13 cellular contexts compared by ENCODE assay signal in genomic region chr1:8705104-8705503, GRCh38.
DNase-seq lines count a peak whose midpoint lies in the region; ATAC-seq and TF ChIP-seq lines count a peak whose summit lies in the region.
"Had no signal": no experiment of that assay in that cellular context is flagged by ENCODE, and none has a peak within 500 bp of the region (broad histone marks: within the 10 kb centered on the region; RNA-seq: fewer than 3 reads in every experiment).

No MANE protein-coding gene starts in this region.

- no peak overlapping the region for H3K4me3 Mint-ChIP-seq in dendritic cell treated with granulocyte-macrophage colony-stimulating factor and Interleukin-4, amounts not matched to agents 40 ng/mL and 50 ng/mL, for 4 days
- H3K4me3 Mint-ChIP-seq: stimulated activated naive CD8-positive, alpha-beta T cell treated with anti-CD3 and anti-CD28 coated beads, Interleukin-15, Interleukin-2, amounts not matched to agents 100 ng/mL and 50 ng/mL, for 24 hours had no signal

- H3K27me3 Mint-ChIP-seq in dendritic cell treated with granulocyte-macrophage colony-stimulating factor and Interleukin-4, amounts not matched to agents 40 ng/mL and 50 ng/mL, for 4 days, result peaks cover 3% of the 10 kb centered on the region

- peaks cover 10% of the 10 kb centered on the region for H3K36me3 Mint-ChIP-seq in dendritic cell treated with granulocyte-macrophage colony-stimulating factor and Interleukin-4, amounts not matched to agents 40 ng/mL and 50 ng/mL, for 4 days (ENCODE audit: low read depth)

- H3K36me3 ChIP-seq in psoas muscle (ENCODE audit: insufficient read depth in 1 of 2, low read depth in 1 of 2), result no peaks in the 10 kb centered on the region
- H3K36me3 ChIP-seq: ovary had no signal

- peaks cover 37% of the 10 kb centered on the region for H3K4me1 ChIP-seq in psoas muscle

- intact Hi-C loops in dendritic cell treated with granulocyte-macrophage colony-stimulating factor and Interleukin-4, amounts not matched to agents 40 ng/mL and 50 ng/mL, for 4 days (cut with micrococcal nuclease), result loop anchor here (10.0 kb wide), 1 partner anchor 280 kb away; no protein-coding TSS in a partner anchor
- intact Hi-C loops in psoas muscle (cut with DNase I), result no loop called here

- no peak overlapping the region for H3K4me3 ChIP-seq in psoas muscle
- H3K4me3 ChIP-seq: ovary had no signal

- WGBS in psoas muscle, 3 donors, result 55 to 78% (median 67%) methylated on average over 2 of the region's 2 CpGs

- no peaks in the 10 kb centered on the region for H3K9me3 Mint-ChIP-seq in dendritic cell treated with granulocyte-macrophage colony-stimulating factor and Interleukin-4, amounts not matched to agents 40 ng/mL and 50 ng/mL, for 4 days

- H3K4me1 Mint-ChIP-seq in dendritic cell treated with granulocyte-macrophage colony-stimulating factor and Interleukin-4, amounts not matched to agents 40 ng/mL and 50 ng/mL, for 4 days (ENCODE audit: low read depth), result peaks cover 27% of the 10 kb centered on the region

- H3K27ac Mint-ChIP-seq in dendritic cell treated with granulocyte-macrophage colony-stimulating factor and Interleukin-4, amounts not matched to agents 40 ng/mL and 50 ng/mL, for 4 days, result peak overlapping the region; percentile 4
- H3K27ac Mint-ChIP-seq: stimulated activated naive CD8-positive, alpha-beta T cell treated with anti-CD3 and anti-CD28 coated beads, Interleukin-15, Interleukin-2, amounts not matched to agents 100 ng/mL and 50 ng/mL, for 24 hours had no signal

- no peaks in the 10 kb centered on the region for H3K27me3 ChIP-seq in psoas muscle (ENCODE audit: insufficient read depth in 3 of 3, low read length in 2 of 3)
- H3K27me3 ChIP-seq: foreskin keratinocyte, ovary had no signal

- peak overlapping the region; percentile 12 for H3K27ac ChIP-seq in psoas muscle
- H3K27ac ChIP-seq: foreskin keratinocyte, ovary had no signal

- no peak for TF ChIP-seq CTCF in psoas muscle (IDR thresholded peaks at IDR 0.05)

- no peaks in the 10 kb centered on the region for H3K9me3 ChIP-seq in psoas muscle
- H3K9me3 ChIP-seq: ovary had no signal

- ATAC-seq in psoas muscle (no peak), HG03095 (IDR thresholded peaks at IDR 0.05; ENCODE audit: unreplicated experiment) (no peak)
- ATAC-seq: foreskin keratinocyte had no signal

- peak; percentile 29 for DNase-seq in NCI-H2107 treated with DMSO at 0.1 percent for 48 hours (lab: John Stamatoyannopoulos, UW; ENCODE audit: unreplicated experiment)
- DNase-seq in NCI-H2107 (lab: John Stamatoyannopoulos, UW), result no peak
- peak; percentile 48 for DNase-seq in NCI-H2196 (lab: John Stamatoyannopoulos, UW; ENCODE audit: unreplicated experiment)
- no peak for DNase-seq in psoas muscle
- DNase-seq in HCEC 1CT, result no peak
- no peak for DNase-seq in RKO (ENCODE audit: low spot score)
- DNase-seq: activated CD4-positive, alpha-beta T cell treated with anti-CD3 and anti-CD28 coated beads for 48 hours; foreskin keratinocyte; NCI-H446 treated with DMSO at 0.1 percent for 48 hours; ovary had no signal

Comparison
In these comparisons a context has a peak if more than half of its experiments do, and no peak if none do; other contexts are left out.
1. DNase-seq: peak in NCI-H2107 treated with DMSO at 0.1 percent for 48 hours (single experiment) and NCI-H2196 (single experiment); none in NCI-H2107 (single experiment), psoas muscle (0 of 2), HCEC 1CT (single experiment) and RKO (single experiment).